In genomic region chr4:189792819-189793618, GRCh38 we compare ENCODE assay signal across 8 cellular contexts.
DNase-seq lines count a peak whose midpoint lies in the region; ATAC-seq and TF ChIP-seq lines count a peak whose summit lies in the region.

No MANE protein-coding gene starts in this region.

- H3K9me3 ChIP-seq in DOHH2 (ENCODE audit: control insufficient read depth, insufficient read depth, low read length) (no peaks in the 10 kb centered on the region), OCI-LY1 (ENCODE audit: low read length) (no peaks in the 10 kb centered on the region), neutrophil (no peaks in the 10 kb centered on the region), tibial nerve (no peaks in the 10 kb centered on the region)

- H3K36me3 Mint-ChIP-seq in activated T-cell treated with anti-CD3 and anti-CD28 coated beads, Interleukin-2, amount 50 U/mL, for 24 hours (ENCODE audit: low read depth): no peaks in the 10 kb centered on the region

- H3K9me2 ChIP-seq in DOHH2 (replicated peaks; ENCODE audit: control insufficient read depth, low read length) (no peaks in the 10 kb centered on the region), OCI-LY1 (ENCODE audit: low read depth, low read length) (no peaks in the 10 kb centered on the region)

- H3K27ac ChIP-seq in DOHH2 (ENCODE audit: low read depth, low read length): no peak overlapping the region
- H3K27ac ChIP-seq in HL-60 (replicated peaks): peak overlapping the region; percentile 46
- H3K27ac ChIP-seq in OCI-LY1 (ENCODE audit: low read depth, low read length, poor library complexity, severe bottlenecking): no peak overlapping the region
- H3K27ac ChIP-seq in neutrophil: no peak overlapping the region
- no peak overlapping the region for H3K27ac ChIP-seq in tibial nerve

- no peak overlapping the region for H3K27ac Mint-ChIP-seq in activated T-cell treated with anti-CD3 and anti-CD28 coated beads, Interleukin-2, amount 50 U/mL, for 24 hours

- TF ChIP-seq POLR2A in tibial nerve (IDR thresholded peaks at IDR 0.05): no peak

- no peak for TF ChIP-seq EP300 in tibial nerve (IDR thresholded peaks at IDR 0.05)

- H3K79me2 ChIP-seq in DOHH2 (ENCODE audit: control insufficient read depth, low read length) (no peaks in the 10 kb centered on the region), OCI-LY1 (ENCODE audit: insufficient read depth, low read length) (no peaks in the 10 kb centered on the region)

- TF ChIP-seq CTCF in DOHH2 (IDR thresholded peaks at IDR 0.05; ENCODE audit: low read depth, low read length, poor library complexity, severe bottlenecking) (peak; percentile 88), HL-60 (IDR thresholded peaks at IDR 0.05; ENCODE audit: insufficient read depth, low read length) (peak; percentile 92), OCI-LY1 (IDR thresholded peaks at IDR 0.05; ENCODE audit: low read length) (peak; percentile 90), neutrophil (IDR thresholded peaks at IDR 0.05) (peak; percentile 96), tibial nerve (IDR thresholded peaks at IDR 0.05) (peak; percentile 70 to 83 (median 77))

- H3K4me1 Mint-ChIP-seq in activated T-cell treated with anti-CD3 and anti-CD28 coated beads, Interleukin-2, amount 50 U/mL, for 24 hours (ENCODE audit: low read depth): peaks cover 5% of the 10 kb centered on the region

- no peak overlapping the region for H3K4me3 Mint-ChIP-seq in activated T-cell treated with anti-CD3 and anti-CD28 coated beads, Interleukin-2, amount 50 U/mL, for 24 hours

- no peaks in the 10 kb centered on the region for H3F3A ChIP-seq in DOHH2 (ENCODE audit: control insufficient read depth, insufficient read depth)
- no peaks in the 10 kb centered on the region for H3F3A ChIP-seq in OCI-LY1 (ENCODE audit: insufficient read depth, low read length)

- H3K9me3 Mint-ChIP-seq in activated T-cell treated with anti-CD3 and anti-CD28 coated beads, Interleukin-2, amount 50 U/mL, for 24 hours: no peaks in the 10 kb centered on the region

- H4K20me1 ChIP-seq in DOHH2 (ENCODE audit: control insufficient read depth, insufficient read depth, low read depth, low read length) (no peaks in the 10 kb centered on the region), OCI-LY1 (ENCODE audit: insufficient read depth, low read length) (no peaks in the 10 kb centered on the region)

- ATAC-seq in GM21390 (IDR thresholded peaks at IDR 0.05; ENCODE audit: unreplicated experiment): peak; percentile 97

- no peak overlapping the region for H3K4me3 ChIP-seq in DOHH2 (ENCODE audit: low read length)
- H3K4me3 ChIP-seq in HL-60 (replicated peaks; ENCODE audit: insufficient read depth, low read length): no peak overlapping the region
- H3K4me3 ChIP-seq in OCI-LY1 (ENCODE audit: low read depth, low read length, poor library complexity, severe bottlenecking): no peak overlapping the region
- H3K4me3 ChIP-seq in neutrophil (ENCODE audit: low read depth in 1 of 2, low read length in 1 of 2): peak overlapping the region in 1 of 2 experiments; percentile 1
- peak overlapping the region in 1 of 4 donors; percentile 27 for H3K4me3 ChIP-seq in tibial nerve

- H2AFZ ChIP-seq in OCI-LY1 (ENCODE audit: low read length): no peak overlapping the region

- 19 to 20% methylated on average over 21 of the region's 21 CpGs for WGBS in tibial nerve, 2 donors

- H3K4me1 ChIP-seq in DOHH2 (ENCODE audit: control insufficient read depth, low read length): no peaks in the 10 kb centered on the region
- no peaks in the 10 kb centered on the region for H3K4me1 ChIP-seq in OCI-LY1 (ENCODE audit: insufficient read depth, low read length, severe bottlenecking)
- H3K4me1 ChIP-seq in neutrophil (ENCODE audit: control insufficient read depth in 1 of 2, insufficient read depth in 1 of 2, low read depth in 1 of 2, low read length in 1 of 2): peaks cover 5 to 7% of the 10 kb centered on the region in 2 experiments
- H3K4me1 ChIP-seq in tibial nerve: peaks cover 0 to 8% (median 0%) of the 10 kb centered on the region in 4 donors

- H3K27me3 Mint-ChIP-seq in activated T-cell treated with anti-CD3 and anti-CD28 coated beads, Interleukin-2, amount 50 U/mL, for 24 hours: peaks cover 21% of the 10 kb centered on the region

- no peaks in the 10 kb centered on the region for H3K36me3 ChIP-seq in DOHH2 (ENCODE audit: control insufficient read depth, low read length)
- H3K36me3 ChIP-seq in OCI-LY1 (ENCODE audit: insufficient read depth, low read length): no peaks in the 10 kb centered on the region
- H3K36me3 ChIP-seq in neutrophil: no peaks in the 10 kb centered on the region
- no peaks in the 10 kb centered on the region for H3K36me3 ChIP-seq in tibial nerve

- peak; percentile 64 to 89 for DNase-seq in HL-60 (ENCODE audit: low read depth in 1 of 2, low spot score in 1 of 2)
- DNase-seq in activated T-cell treated with anti-CD3 and anti-CD28 coated beads, Interleukin-2, amount 50 U/mL, for 24 hours: peak; percentile 69
- DNase-seq in fibroblast of peridontal ligament (ENCODE audit: extremely low read depth): peak; percentile 53
- DNase-seq in tibial nerve (ENCODE audit: low spot score in 2 of 2): peak; percentile 35 to 63

- H3K9ac ChIP-seq in OCI-LY1 (ENCODE audit: low read length): no peak overlapping the region

- H3K27me3 ChIP-seq in DOHH2 (ENCODE audit: control insufficient read depth, low read length) (no peaks in the 10 kb centered on the region), HL-60 (ENCODE audit: insufficient read depth, poor library complexity, severe bottlenecking) (no peaks in the 10 kb centered on the region), OCI-LY1 (ENCODE audit: insufficient read depth, low read length) (no peaks in the 10 kb centered on the region), neutrophil (no peaks in the 10 kb centered on the region), tibial nerve (no peaks in the 10 kb centered on the region)

- H3K4me2 ChIP-seq in DOHH2 (ENCODE audit: low read length): no peak overlapping the region
- no peak overlapping the region for H3K4me2 ChIP-seq in OCI-LY1 (ENCODE audit: low read length)
